Comparison of ENCODE assay signal across 17 cellular contexts in the genomic region with DNA sequence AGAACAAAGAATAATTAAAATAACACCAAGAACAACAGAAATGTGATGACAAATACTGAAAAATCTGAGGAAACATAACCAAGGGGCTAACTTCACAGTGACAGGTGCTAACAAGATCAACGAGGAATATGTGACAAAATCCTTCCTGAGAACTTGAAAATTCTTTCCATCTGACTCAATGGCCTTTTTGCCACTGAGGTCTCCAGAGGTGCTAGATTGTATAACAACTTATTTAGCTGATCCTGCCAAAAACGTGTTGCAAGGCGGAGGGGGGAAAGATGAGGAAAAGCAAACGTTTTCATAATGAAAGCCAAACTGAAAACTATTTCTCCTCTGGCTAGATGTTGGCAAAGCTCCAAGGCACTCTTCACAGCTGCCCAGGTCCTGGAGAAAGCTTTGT.
A peak's percentile ranks its signal among the peaks of the same experiment; 100 is the strongest.
DNase-seq lines count a peak whose midpoint lies in the region; ATAC-seq and TF ChIP-seq lines count a peak whose summit lies in the region.
"Had no signal": no experiment of that assay in that cellular context is flagged by ENCODE, and none has a peak within 500 bp of the region (broad histone marks: within the 10 kb centered on the region; RNA-seq: fewer than 3 reads in every experiment).

No MANE protein-coding gene starts in this region.

- H3K79me1 ChIP-seq in IMR-90 (ENCODE audit: low read depth in 1 of 2, low read length in 2 of 2): no peaks in the 10 kb centered on the region
- H3K79me1 ChIP-seq in mesenchymal stem cell (replicated peaks; ENCODE audit: low read length, poor library complexity, severe bottlenecking): no peaks in the 10 kb centered on the region

- no peak overlapping the region for H2AK9ac ChIP-seq in IMR-90 (replicated peaks; ENCODE audit: low read depth, low read length, poor library complexity)

- H3K4me2 ChIP-seq in IMR-90 (ENCODE audit: low read depth, low read length) (no peak overlapping the region), mesenchymal stem cell (ENCODE audit: low read length, poor library complexity, severe bottlenecking) (no peak overlapping the region)
- H3K4me2 ChIP-seq: A549, GM23338 had no signal

- H4K8ac ChIP-seq in IMR-90 (ENCODE audit: low read depth in 2 of 2, low read length in 2 of 2) (no peak overlapping the region), mesenchymal stem cell (ENCODE audit: low read length) (no peak overlapping the region)

- H3K4me3 ChIP-seq in IMR-90 (ENCODE audit: insufficient read depth, low read depth, low read length) (no peak overlapping the region), mesenchymal stem cell (ENCODE audit: insufficient read depth in 1 of 2, low read depth in 1 of 2, low read length in 2 of 2) (no peak overlapping the region)
- H3K4me3 ChIP-seq: A549, GM23338 had no signal

- H2AK5ac ChIP-seq in IMR-90 (ENCODE audit: low read depth, low read length): no peak overlapping the region
- H2AK5ac ChIP-seq in mesenchymal stem cell (ENCODE audit: low read length, severe bottlenecking): no peak overlapping the region

- no peak overlapping the region for H4K91ac ChIP-seq in IMR-90 (ENCODE audit: insufficient read depth, low read depth, low read length)
- H4K91ac ChIP-seq in mesenchymal stem cell (ENCODE audit: low read length): no peak overlapping the region

- H3K18ac ChIP-seq in IMR-90 (ENCODE audit: low read depth, low read length) (no peak overlapping the region), mesenchymal stem cell (ENCODE audit: low read depth in 1 of 2, low read length in 2 of 2) (no peak overlapping the region)

- H2BK5ac ChIP-seq in IMR-90 (ENCODE audit: low read depth, low read length, poor library complexity, severe bottlenecking): no peak overlapping the region
- no peak overlapping the region for H2BK5ac ChIP-seq in mesenchymal stem cell (ENCODE audit: low read depth, low read length, poor library complexity, severe bottlenecking)

- H2BK15ac ChIP-seq in IMR-90 (ENCODE audit: low read depth, low read length) (no peak overlapping the region), mesenchymal stem cell (ENCODE audit: low read depth, poor library complexity, severe bottlenecking) (no peak overlapping the region)

- POLR2A ChIA-PET in IMR-90 (lab: Charles Lee; ENCODE audit: unreplicated experiment): no interaction called here

- H3K9ac ChIP-seq in IMR-90 (ENCODE audit: low read depth, low read length): no peak overlapping the region
- H3K9ac ChIP-seq in mesenchymal stem cell (ENCODE audit: low read length): no peak overlapping the region

- H4K5ac ChIP-seq in IMR-90 (ENCODE audit: low read depth, low read length): no peak overlapping the region

- H3K9me3 ChIP-seq in IMR-90 (ENCODE audit: control insufficient read depth, insufficient read depth, low read length) (no peaks in the 10 kb centered on the region), mesenchymal stem cell (ENCODE audit: control insufficient read depth, low read length) (no peaks in the 10 kb centered on the region)
- H3K9me3 ChIP-seq: A549, BE2C had no signal

- in situ Hi-C loops in IMR-90 (cut with MboI; ENCODE audit: low sequenced_read_pairs): no loop called here

- no CpG with 5 or more reads among the region's 4 CpGs for WGBS in IMR-90 (ENCODE audit: extremely low coverage in 2 of 2, insufficient read length in 1 of 2), 2 experiments
- 44% methylated on average over 4 of the region's 4 CpGs for WGBS in mesenchymal stem cell

- peaks cover 4% of the 10 kb centered on the region; the same call in 1 of the 2 replicates for H3K9me1 ChIP-seq in IMR-90 (ENCODE audit: insufficient read depth, low read length)

- dilution Hi-C loops in IMR-90 (cut with HindIII; ENCODE audit: low sequenced_read_pairs, unreplicated experiment): no loop called here

- H3K4me1 ChIP-seq in IMR-90 (ENCODE audit: control insufficient read depth, insufficient read depth, low read length): peaks cover 5% of the 10 kb centered on the region
- no peaks in the 10 kb centered on the region for H3K4me1 ChIP-seq in mesenchymal stem cell (ENCODE audit: control insufficient read depth, insufficient read depth, low read depth, low read length)
- H3K4me1 ChIP-seq: A549, BE2C had no signal

- H3K4ac ChIP-seq in IMR-90 (ENCODE audit: low read depth, low read length) (no peak overlapping the region), mesenchymal stem cell (ENCODE audit: low read depth in 1 of 2, low read length in 2 of 2) (no peak overlapping the region)

- no peak for TF ChIP-seq CTCF in IMR-90 (conservative IDR thresholded peaks at IDR 0.05; ENCODE audit: low read depth, low read length)

- H3K27me3 ChIP-seq in IMR-90 (ENCODE audit: control insufficient read depth, insufficient read depth, low read length) (peaks cover 32% of the 10 kb centered on the region), mesenchymal stem cell (ENCODE audit: control insufficient read depth in 1 of 2, insufficient read depth in 1 of 2, low read length in 2 of 2) (peaks cover 3 to 9% of the 10 kb centered on the region in 2 experiments)
- H3K27me3 ChIP-seq: BE2C had no signal

- CTCF ChIA-PET in IMR-90 (lab: Yijun Ruan, JAX): no interaction called here

- no peak overlapping the region for H2BK12ac ChIP-seq in mesenchymal stem cell (ENCODE audit: low read length in 2 of 2)

- H3K56ac ChIP-seq in IMR-90 (ENCODE audit: extremely low read depth, insufficient read depth, low read length): no peak overlapping the region

- H3K23ac ChIP-seq in IMR-90 (ENCODE audit: low read depth, low read length): no peak overlapping the region
- H3K23ac ChIP-seq in mesenchymal stem cell (ENCODE audit: low read length in 2 of 2): no peak overlapping the region

- no peaks in the 10 kb centered on the region for H4K20me1 ChIP-seq in IMR-90 (ENCODE audit: insufficient read depth, low read length)

- no peak overlapping the region for H2BK120ac ChIP-seq in IMR-90 (ENCODE audit: low read depth, low read length)
- no peak overlapping the region for H2BK120ac ChIP-seq in mesenchymal stem cell (ENCODE audit: low read depth, low read length)

- no peak for ATAC-seq in IMR-90 (ENCODE audit: low read depth)
- ATAC-seq: A549, GM23338 had no signal

- H3K14ac ChIP-seq in IMR-90 (replicated peaks; ENCODE audit: low read depth, low read length) (no peak overlapping the region), mesenchymal stem cell (ENCODE audit: low read length in 2 of 2) (no peak overlapping the region)

- no peak for TF ChIP-seq RAD21 in IMR-90 (IDR thresholded peaks at IDR 0.05; ENCODE audit: low read length)

- H2BK20ac ChIP-seq in IMR-90 (ENCODE audit: low read depth, low read length): no peak overlapping the region

- TF ChIP-seq POLR2A in IMR-90 (IDR thresholded peaks at IDR 0.05; ENCODE audit: low read depth, low read length): no peak

- H2AFZ ChIP-seq in IMR-90 (replicated peaks; ENCODE audit: low read length, poor library complexity): no peak overlapping the region
- H2AFZ ChIP-seq in mesenchymal stem cell (ENCODE audit: low read depth, low read length): no peak overlapping the region
- H2AFZ ChIP-seq: GM23338 had no signal

- no TSS peak for BruUV-seq in IMR-90 (replicated peaks; lab: Mats Ljungman, UMichigan)

- H3K27ac ChIP-seq in IMR-90 (ENCODE audit: insufficient read depth, low read length) (no peak overlapping the region), mesenchymal stem cell (ENCODE audit: low read length, poor library complexity, severe bottlenecking) (no peak overlapping the region)
- H3K27ac ChIP-seq: A549, C4-2B had no signal

- intact Hi-C loops in IMR-90 (cut with micrococcal nuclease): no loop called here

- DNase-seq in COLO668 (lab: John Stamatoyannopoulos, UW; ENCODE audit: unreplicated experiment) (peak; percentile 30), IMR-90 (no peak), dermis blood vessel endothelial cell (peak; percentile 29), myocyte (ENCODE audit: low read depth) (peak; percentile 29), germinal center (ENCODE audit: low spot score) (no peak), GDM1 (lab: John Stamatoyannopoulos, UW) (no peak), mesenchymal stem cell (no peak)
- DNase-seq: BE2C; CD4-positive, alpha-beta memory T cell; COR-L47; DMS153; DMS79 treated with DMSO at 0.1 percent for 48 hours; EL; H7 had no signal

- no peaks in the 10 kb centered on the region for H3K36me3 ChIP-seq in IMR-90 (ENCODE audit: control insufficient read depth, insufficient read depth, low read length)
- no peaks in the 10 kb centered on the region for H3K36me3 ChIP-seq in mesenchymal stem cell (ENCODE audit: control insufficient read depth in 1 of 2, insufficient read depth in 2 of 2, low read depth in 1 of 2, low read length in 2 of 2)
- H3K36me3 ChIP-seq: BE2C had no signal

TF ChIP-seq in IMR-90, 13 proteins besides CTCF, POLR2A, EP300 and RAD21:
- TF ChIP-seq BHLHE40 (IDR thresholded peaks at IDR 0.05; ENCODE audit: low read depth, low read length) (peak; percentile 37; the same call in 1 of the 2 replicates), FOS (IDR thresholded peaks at IDR 0.05; ENCODE audit: low read depth, low read length) (no peak)

Comparison
In these comparisons a context has a peak if more than half of its experiments do, and no peak if none do; other contexts are left out.
1. DNase-seq: peak in COLO668 (single experiment), dermis blood vessel endothelial cell (single experiment) and myocyte (single experiment); none in IMR-90 (single experiment), germinal center (single experiment), GDM1 (single experiment) and mesenchymal stem cell (single experiment).